11 cellular contexts compared by ENCODE assay signal in genomic region chr18:12336887-12337286, GRCh38. TPM values are rescaled to one million over a fixed set of nuclear protein-coding genes. Genes with fewer than 3 reads are reported as not detected.
DNase-seq lines count a peak whose midpoint lies in the region; ATAC-seq and TF ChIP-seq lines count a peak whose summit lies in the region.
"Had no signal": no experiment of that assay in that cellular context is flagged by ENCODE, and none has a peak within 500 bp of the region (broad histone marks: within the 10 kb centered on the region; RNA-seq: fewer than 3 reads in every experiment).

No MANE protein-coding gene starts in this region.

- peaks cover 2% of the 10 kb centered on the region for H3K4me1 Mint-ChIP-seq in CD14-positive monocyte
- H3K4me1 Mint-ChIP-seq: activated B cell treated with CpG ODN at 0.5 μM for 24 hours; activated naive CD4-positive, alpha-beta T cell treated with anti-CD3 and anti-CD28 coated beads, Interleukin-2, amount 50 U/mL, for 24 hours had no signal

- H4K8ac ChIP-seq in trophoblast cell (ENCODE audit: low read depth, low read length), result no peak overlapping the region

- H3K27me3 Mint-ChIP-seq in CD14-positive monocyte (ENCODE audit: low read depth in 3 of 3), result no peaks in the 10 kb centered on the region
- H3K27me3 Mint-ChIP-seq: activated B cell treated with CpG ODN at 0.5 μM for 24 hours; activated naive CD4-positive, alpha-beta T cell treated with anti-CD3 and anti-CD28 coated beads, Interleukin-2, amount 50 U/mL, for 24 hours; naive thymus-derived CD8-positive, alpha-beta T cell had no signal

- H3K36me3 ChIP-seq in MM.1S (replicated peaks; ENCODE audit: insufficient read depth, low read length) (no peaks in the 10 kb centered on the region; the same call in 1 of the 2 replicates), trophoblast cell (ENCODE audit: control insufficient read depth in 1 of 2, insufficient read depth in 2 of 2, low read length in 2 of 2) (peaks cover 7 to 23% of the 10 kb centered on the region in 2 experiments), adrenal gland (replicated peaks in 1 of 2) (peaks cover 0 to 34% of the 10 kb centered on the region in 2 donors)

- H4K12ac ChIP-seq in trophoblast cell (ENCODE audit: low read depth, low read length), result no peak overlapping the region

- no peak overlapping the region for H4K91ac ChIP-seq in trophoblast cell (ENCODE audit: low read depth, low read length)

- intact Hi-C loops in CD14-positive monocyte (cut with micrococcal nuclease) (no loop called here), adrenal gland (cut with DNase I) (no loop called here)

- no peaks in the 10 kb centered on the region for H3F3A ChIP-seq in MM.1S (ENCODE audit: insufficient read depth, low read length)

- H3K4ac ChIP-seq in trophoblast cell (ENCODE audit: low read depth, low read length), result no peak overlapping the region

- H3K9me3 Mint-ChIP-seq in CD14-positive monocyte, result no peaks in the 10 kb centered on the region
- H3K9me3 Mint-ChIP-seq: activated B cell treated with CpG ODN at 0.5 μM for 24 hours; activated naive CD4-positive, alpha-beta T cell treated with anti-CD3 and anti-CD28 coated beads, Interleukin-2, amount 50 U/mL, for 24 hours; naive thymus-derived CD8-positive, alpha-beta T cell had no signal

- H3K27ac Mint-ChIP-seq in CD14-positive monocyte, result peak overlapping the region in 1 of 7 donors; percentile 46
- H3K27ac Mint-ChIP-seq: activated B cell treated with CpG ODN at 0.5 μM for 24 hours; activated naive CD4-positive, alpha-beta T cell treated with anti-CD3 and anti-CD28 coated beads, Interleukin-2, amount 50 U/mL, for 24 hours had no signal

- H3K27ac ChIP-seq in MM.1S (ENCODE audit: low read length) (no peak overlapping the region), trophoblast cell (ENCODE audit: low read depth, low read length) (no peak overlapping the region), adrenal gland (no peak overlapping the region)

- TF ChIP-seq POLR2A in erythroblast (IDR thresholded peaks at IDR 0.05; ENCODE audit: low read length) (peak; percentile 8), adrenal gland (IDR thresholded peaks at IDR 0.05) (no peak)

- H3K36me3 Mint-ChIP-seq in CD14-positive monocyte, result peaks cover 57 to 85% of the 10 kb centered on the region in 2 donors

- WGBS in trophoblast cell (ENCODE audit: extremely low coverage, insufficient coverage, insufficient read length), result no CpG with 5 or more reads among the region's 6 CpGs
- whole genome bisulfite sequencing in adrenal gland, 4 donors, result 78 to 84% (median 82%) methylated on average over 6 of the region's 6 CpGs

- no peak overlapping the region for H2BK12ac ChIP-seq in trophoblast cell (ENCODE audit: low read length)

- DNase-seq in MM.1S (peak; percentile 15), erythroblast (lab: John Stamatoyannopoulos, UW) (no peak), trophoblast cell (no peak), CD14-positive monocyte (ENCODE audit: low spot score) (no peak), adrenal gland (no peak), OCI-M1 (lab: John Stamatoyannopoulos, UW) (no peak)
- DNase-seq: activated B cell treated with CpG ODN at 0.5 μM for 24 hours; naive thymus-derived CD8-positive, alpha-beta T cell had no signal

- H3K4me3 ChIP-seq in MM.1S (ENCODE audit: low read length) (no peak overlapping the region), trophoblast cell (ENCODE audit: low read depth, low read length) (no peak overlapping the region), adrenal gland (no peak overlapping the region)
- H3K4me3 ChIP-seq: gastroesophageal sphincter had no signal

- H2AFZ ChIP-seq in MM.1S (ENCODE audit: low read length), result no peak overlapping the region
- H2AFZ ChIP-seq in trophoblast cell (ENCODE audit: insufficient read depth, low read length, poor library complexity), result no peak overlapping the region

- peak; percentile 48 for ATAC-seq in GM21786 (IDR thresholded peaks at IDR 0.05; ENCODE audit: unreplicated experiment)
- ATAC-seq: gastroesophageal sphincter; naive thymus-derived CD8-positive, alpha-beta T cell had no signal

- H3K79me2 ChIP-seq in MM.1S (ENCODE audit: low read length), result no peaks in the 10 kb centered on the region
- H3K79me2 ChIP-seq in trophoblast cell (ENCODE audit: control insufficient read depth, insufficient read depth, low read length, poor library complexity), result no peaks in the 10 kb centered on the region

- no peak overlapping the region for H3K9ac ChIP-seq in MM.1S (ENCODE audit: low read length)
- H3K9ac ChIP-seq in trophoblast cell (ENCODE audit: low read length), result no peak overlapping the region

- H3K27me3 ChIP-seq in MM.1S (replicated peaks; ENCODE audit: insufficient read depth, low read length) (no peaks in the 10 kb centered on the region), trophoblast cell (ENCODE audit: insufficient read depth, low read length) (no peaks in the 10 kb centered on the region), adrenal gland (no peaks in the 10 kb centered on the region)
- H3K27me3 ChIP-seq: gastroesophageal sphincter had no signal

- no peaks in the 10 kb centered on the region for H3K9me2 ChIP-seq in MM.1S (replicated peaks; ENCODE audit: insufficient read depth, low read length)

- TF ChIP-seq CTCF in MM.1S (IDR thresholded peaks at IDR 0.05; ENCODE audit: low read length) (no peak), CD14-positive monocyte (IDR thresholded peaks at IDR 0.05) (no peak), adrenal gland (IDR thresholded peaks at IDR 0.05) (no peak)

- H3K4me2 ChIP-seq in MM.1S (ENCODE audit: low read depth, low read length), result no peak overlapping the region
- H3K4me2 ChIP-seq in trophoblast cell (ENCODE audit: low read length), result peak overlapping the region; percentile 5

- no peak overlapping the region for H3K18ac ChIP-seq in trophoblast cell (ENCODE audit: low read length)

- no peak overlapping the region for H3K23ac ChIP-seq in trophoblast cell (ENCODE audit: low read length)

- no peak overlapping the region for H2BK120ac ChIP-seq in trophoblast cell (ENCODE audit: insufficient read depth, low read length, poor library complexity)

- H3K9me3 ChIP-seq in MM.1S (replicated peaks; ENCODE audit: insufficient read depth, low read length) (no peaks in the 10 kb centered on the region), trophoblast cell (ENCODE audit: insufficient read depth, low read depth, low read length) (no peaks in the 10 kb centered on the region), adrenal gland (replicated peaks in 1 of 3) (no peaks in the 10 kb centered on the region)
- H3K9me3 ChIP-seq: gastroesophageal sphincter had no signal

- no peak overlapping the region for H3K4me3 Mint-ChIP-seq in CD14-positive monocyte
- H3K4me3 Mint-ChIP-seq: activated B cell treated with CpG ODN at 0.5 μM for 24 hours; activated naive CD4-positive, alpha-beta T cell treated with anti-CD3 and anti-CD28 coated beads, Interleukin-2, amount 50 U/mL, for 24 hours; naive thymus-derived CD8-positive, alpha-beta T cell had no signal

- H2BK5ac ChIP-seq in trophoblast cell (ENCODE audit: low read depth, low read length, poor library complexity), result no peak overlapping the region

- no peaks in the 10 kb centered on the region; the same call in 1 of the 2 replicates for H4K20me1 ChIP-seq in MM.1S (ENCODE audit: insufficient read depth, low read length)

- H3K4me1 ChIP-seq in MM.1S (ENCODE audit: low read length) (no peaks in the 10 kb centered on the region), trophoblast cell (ENCODE audit: control insufficient read depth in 1 of 2, insufficient read depth in 2 of 2, low read length in 2 of 2) (peaks cover 32 to 36% of the 10 kb centered on the region in 2 experiments), adrenal gland (replicated peaks in 1 of 2) (no peaks in the 10 kb centered on the region)

- no peak overlapping the region for H2AK5ac ChIP-seq in trophoblast cell (ENCODE audit: low read length)

- H3K79me1 ChIP-seq in trophoblast cell (ENCODE audit: low read length), result peaks cover 3% of the 10 kb centered on the region

- H3K14ac ChIP-seq in trophoblast cell (ENCODE audit: low read length), result no peak overlapping the region

RNA-seq across cellular contexts. Expression of gene TUBB6, which starts 28.8 kb away (rescaled TPM):
- polyA plus RNA-seq in trophoblast cell (2013), result 229 and 231 TPM in 2 replicates
- 10 to 100 TPM; 15.8 to 27.6 TPM for polyA plus RNA-seq in CD14-positive monocyte
- total RNA-seq in adrenal gland, result 10 to 100 TPM; 15.7 to 90.8 (median 39.5) TPM
- 10 to 100 TPM; 26.6 to 82.9 (median 46.5) TPM for polyA plus RNA-seq in adrenal gland

RNA-seq across cellular contexts. Expression of gene AFG3L2, which starts 40.1 kb away (rescaled TPM):
- 25.2 and 26.2 TPM in 2 replicates for polyA plus RNA-seq in trophoblast cell (2013)
- polyA plus RNA-seq in CD14-positive monocyte, result 10 to 100 TPM; 13.9 to 15.5 TPM
- total RNA-seq in adrenal gland, result 10 to 100 TPM; 41.0 to 68.7 (median 47.4) TPM
- polyA plus RNA-seq in adrenal gland, result 10 to 100 TPM; 15.6 to 59.2 (median 19.9) TPM
